In the genomic region with DNA sequence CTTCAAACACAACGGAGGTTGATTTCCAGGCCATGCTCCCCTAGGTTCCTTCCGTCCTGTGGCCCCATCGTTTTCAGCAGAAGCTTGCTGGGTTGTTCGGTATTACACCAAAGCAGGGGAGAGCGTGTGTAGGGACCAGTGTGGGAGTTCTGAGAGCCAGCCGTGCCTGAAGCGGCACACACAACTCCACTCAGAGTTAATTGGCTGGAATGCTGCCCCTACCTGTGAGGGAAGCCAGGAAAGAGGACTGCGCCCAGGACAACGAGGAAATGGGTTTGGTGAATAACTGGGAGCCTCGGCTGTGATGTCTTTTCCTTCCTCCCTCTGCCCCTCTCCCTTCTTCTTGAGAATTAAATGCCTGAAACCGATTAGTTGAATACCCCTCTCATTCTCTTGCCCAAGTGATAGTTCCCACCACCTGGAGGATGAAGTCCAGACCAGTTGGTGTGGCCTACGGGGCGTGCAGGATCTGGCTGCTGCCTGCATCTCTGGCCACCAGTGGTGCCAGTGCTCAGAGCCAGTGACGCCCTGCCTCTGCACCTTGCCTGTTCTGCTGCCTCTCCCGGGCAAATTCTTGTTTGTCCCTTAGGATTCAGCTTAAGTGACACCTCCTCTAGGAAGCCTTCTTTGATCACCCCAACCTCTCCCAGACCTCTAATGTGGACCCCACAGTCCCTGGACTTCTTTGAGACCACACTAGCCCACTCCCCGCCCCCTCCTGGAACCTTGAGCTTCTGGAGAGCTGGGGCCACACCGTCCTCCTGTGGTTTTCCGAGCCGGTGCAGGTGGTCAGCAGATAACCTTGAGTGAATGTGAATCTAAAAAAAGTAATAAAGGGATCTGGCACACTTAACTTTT, we compare ENCODE assay signal across 1 cellular context.
TF ChIP-seq lines count a peak whose summit lies in the region.

No MANE protein-coding gene starts in this region.

TF ChIP-seq in GM23338, 12 proteins besides CTCF, POLR2A, EP300 and RAD21 (continued from another document):
- TF ChIP-seq, protein P1, sequence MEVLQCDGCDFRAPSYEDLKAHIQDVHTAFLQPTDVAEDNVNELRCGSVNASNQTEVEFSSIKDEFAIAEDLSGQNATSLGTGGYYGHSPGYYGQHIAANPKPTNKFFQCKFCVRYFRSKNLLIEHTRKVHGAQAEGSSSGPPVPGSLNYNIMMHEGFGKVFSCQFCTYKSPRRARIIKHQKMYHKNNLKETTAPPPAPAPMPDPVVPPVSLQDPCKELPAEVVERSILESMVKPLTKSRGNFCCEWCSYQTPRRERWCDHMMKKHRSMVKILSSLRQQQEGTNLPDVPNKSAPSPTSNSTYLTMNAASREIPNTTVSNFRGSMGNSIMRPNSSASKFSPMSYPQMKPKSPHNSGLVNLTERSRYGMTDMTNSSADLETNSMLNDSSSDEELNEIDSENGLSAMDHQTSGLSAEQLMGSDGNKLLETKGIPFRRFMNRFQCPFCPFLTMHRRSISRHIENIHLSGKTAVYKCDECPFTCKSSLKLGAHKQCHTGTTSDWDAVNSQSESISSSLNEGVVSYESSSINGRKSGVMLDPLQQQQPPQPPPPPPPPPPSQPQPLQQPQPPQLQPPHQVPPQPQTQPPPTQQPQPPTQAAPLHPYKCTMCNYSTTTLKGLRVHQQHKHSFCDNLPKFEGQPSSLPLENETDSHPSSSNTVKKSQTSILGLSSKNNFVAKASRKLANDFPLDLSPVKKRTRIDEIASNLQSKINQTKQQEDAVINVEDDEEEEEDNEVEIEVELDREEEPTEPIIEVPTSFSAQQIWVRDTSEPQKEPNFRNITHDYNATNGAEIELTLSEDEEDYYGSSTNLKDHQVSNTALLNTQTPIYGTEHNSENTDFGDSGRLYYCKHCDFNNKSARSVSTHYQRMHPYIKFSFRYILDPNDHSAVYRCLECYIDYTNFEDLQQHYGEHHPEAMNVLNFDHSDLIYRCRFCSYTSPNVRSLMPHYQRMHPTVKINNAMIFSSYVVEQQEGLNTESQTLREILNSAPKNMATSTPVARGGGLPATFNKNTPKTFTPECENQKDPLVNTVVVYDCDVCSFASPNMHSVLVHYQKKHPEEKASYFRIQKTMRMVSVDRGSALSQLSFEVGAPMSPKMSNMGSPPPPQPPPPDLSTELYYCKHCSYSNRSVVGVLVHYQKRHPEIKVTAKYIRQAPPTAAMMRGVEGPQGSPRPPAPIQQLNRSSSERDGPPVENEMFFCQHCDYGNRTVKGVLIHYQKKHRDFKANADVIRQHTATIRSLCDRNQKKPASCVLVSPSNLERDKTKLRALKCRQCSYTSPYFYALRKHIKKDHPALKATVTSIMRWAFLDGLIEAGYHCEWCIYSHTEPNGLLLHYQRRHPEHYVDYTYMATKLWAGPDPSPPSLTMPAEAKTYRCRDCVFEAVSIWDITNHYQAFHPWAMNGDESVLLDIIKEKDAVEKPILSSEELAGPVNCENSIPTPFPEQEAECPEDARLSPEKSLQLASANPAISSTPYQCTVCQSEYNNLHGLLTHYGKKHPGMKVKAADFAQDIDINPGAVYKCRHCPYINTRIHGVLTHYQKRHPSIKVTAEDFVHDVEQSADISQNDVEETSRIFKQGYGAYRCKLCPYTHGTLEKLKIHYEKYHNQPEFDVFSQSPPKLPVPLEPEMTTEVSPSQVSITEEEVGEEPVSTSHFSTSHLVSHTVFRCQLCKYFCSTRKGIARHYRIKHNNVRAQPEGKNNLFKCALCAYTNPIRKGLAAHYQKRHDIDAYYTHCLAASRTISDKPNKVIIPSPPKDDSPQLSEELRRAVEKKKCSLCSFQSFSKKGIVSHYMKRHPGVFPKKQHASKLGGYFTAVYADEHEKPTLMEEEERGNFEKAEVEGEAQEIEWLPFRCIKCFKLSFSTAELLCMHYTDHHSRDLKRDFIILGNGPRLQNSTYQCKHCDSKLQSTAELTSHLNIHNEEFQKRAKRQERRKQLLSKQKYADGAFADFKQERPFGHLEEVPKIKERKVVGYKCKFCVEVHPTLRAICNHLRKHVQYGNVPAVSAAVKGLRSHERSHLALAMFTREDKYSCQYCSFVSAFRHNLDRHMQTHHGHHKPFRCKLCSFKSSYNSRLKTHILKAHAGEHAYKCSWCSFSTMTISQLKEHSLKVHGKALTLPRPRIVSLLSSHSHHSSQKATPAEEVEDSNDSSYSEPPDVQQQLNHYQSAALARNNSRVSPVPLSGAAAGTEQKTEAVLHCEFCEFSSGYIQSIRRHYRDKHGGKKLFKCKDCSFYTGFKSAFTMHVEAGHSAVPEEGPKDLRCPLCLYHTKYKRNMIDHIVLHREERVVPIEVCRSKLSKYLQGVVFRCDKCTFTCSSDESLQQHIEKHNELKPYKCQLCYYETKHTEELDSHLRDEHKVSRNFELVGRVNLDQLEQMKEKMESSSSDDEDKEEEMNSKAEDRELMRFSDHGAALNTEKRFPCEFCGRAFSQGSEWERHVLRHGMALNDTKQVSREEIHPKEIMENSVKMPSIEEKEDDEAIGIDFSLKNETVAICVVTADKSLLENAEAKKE (CRISPR knock-in tag; IDR thresholded peaks at IDR 0.05) = no peak
- TF ChIP-seq EZH2phosphoT487 (IDR thresholded peaks at IDR 0.05; ENCODE audit: unreplicated experiment) = no peak
- TF ChIP-seq POLR2AphosphoS5 (IDR thresholded peaks at IDR 0.05; ENCODE audit: low read depth) = no peak
- TF ChIP-seq, protein P2, sequence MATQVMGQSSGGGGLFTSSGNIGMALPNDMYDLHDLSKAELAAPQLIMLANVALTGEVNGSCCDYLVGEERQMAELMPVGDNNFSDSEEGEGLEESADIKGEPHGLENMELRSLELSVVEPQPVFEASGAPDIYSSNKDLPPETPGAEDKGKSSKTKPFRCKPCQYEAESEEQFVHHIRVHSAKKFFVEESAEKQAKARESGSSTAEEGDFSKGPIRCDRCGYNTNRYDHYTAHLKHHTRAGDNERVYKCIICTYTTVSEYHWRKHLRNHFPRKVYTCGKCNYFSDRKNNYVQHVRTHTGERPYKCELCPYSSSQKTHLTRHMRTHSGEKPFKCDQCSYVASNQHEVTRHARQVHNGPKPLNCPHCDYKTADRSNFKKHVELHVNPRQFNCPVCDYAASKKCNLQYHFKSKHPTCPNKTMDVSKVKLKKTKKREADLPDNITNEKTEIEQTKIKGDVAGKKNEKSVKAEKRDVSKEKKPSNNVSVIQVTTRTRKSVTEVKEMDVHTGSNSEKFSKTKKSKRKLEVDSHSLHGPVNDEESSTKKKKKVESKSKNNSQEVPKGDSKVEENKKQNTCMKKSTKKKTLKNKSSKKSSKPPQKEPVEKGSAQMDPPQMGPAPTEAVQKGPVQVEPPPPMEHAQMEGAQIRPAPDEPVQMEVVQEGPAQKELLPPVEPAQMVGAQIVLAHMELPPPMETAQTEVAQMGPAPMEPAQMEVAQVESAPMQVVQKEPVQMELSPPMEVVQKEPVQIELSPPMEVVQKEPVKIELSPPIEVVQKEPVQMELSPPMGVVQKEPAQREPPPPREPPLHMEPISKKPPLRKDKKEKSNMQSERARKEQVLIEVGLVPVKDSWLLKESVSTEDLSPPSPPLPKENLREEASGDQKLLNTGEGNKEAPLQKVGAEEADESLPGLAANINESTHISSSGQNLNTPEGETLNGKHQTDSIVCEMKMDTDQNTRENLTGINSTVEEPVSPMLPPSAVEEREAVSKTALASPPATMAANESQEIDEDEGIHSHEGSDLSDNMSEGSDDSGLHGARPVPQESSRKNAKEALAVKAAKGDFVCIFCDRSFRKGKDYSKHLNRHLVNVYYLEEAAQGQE (IDR thresholded peaks at IDR 0.05; ENCODE audit: unreplicated experiment) = no peak
- no peak for TF ChIP-seq EZH2 (IDR thresholded peaks at IDR 0.05; ENCODE audit: low read depth, unreplicated experiment)
- TF ChIP-seq NANOG (IDR thresholded peaks at IDR 0.05; ENCODE audit: borderline replicate concordance) = no peak
- no peak for TF ChIP-seq ZNF114 (CRISPR knock-in tag; IDR thresholded peaks at IDR 0.05)
- TF ChIP-seq ZNF331 (CRISPR knock-in tag; IDR thresholded peaks at IDR 0.05; ENCODE audit: low read depth) = no peak
